In the genomic region with DNA sequence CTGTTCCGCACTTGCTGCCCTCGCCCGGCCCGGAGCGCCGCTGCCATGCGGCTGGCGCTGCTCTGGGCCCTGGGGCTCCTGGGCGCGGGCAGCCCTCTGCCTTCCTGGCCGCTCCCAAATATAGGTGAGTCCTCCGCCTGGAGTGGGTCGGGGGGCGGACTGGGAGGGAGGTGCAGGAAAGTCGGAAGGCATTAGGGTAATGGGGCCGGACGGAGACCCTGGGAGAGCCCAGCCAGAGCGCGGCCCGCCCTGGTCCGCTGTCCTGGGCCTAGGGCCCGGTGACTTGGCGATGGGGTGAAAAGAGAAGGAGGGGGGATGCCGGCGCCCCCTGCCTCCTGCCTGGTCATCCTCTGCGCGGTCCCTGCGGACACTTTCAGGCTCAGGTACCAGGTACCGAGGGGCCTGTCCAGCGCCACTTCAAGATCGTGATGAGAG, we compare ENCODE assay signal across 8 cellular contexts. TPM values are rescaled to one million over a fixed set of nuclear protein-coding genes. Genes with fewer than 3 reads are reported as not detected.
DNase-seq lines count a peak whose midpoint lies in the region; ATAC-seq and TF ChIP-seq lines count a peak whose summit lies in the region.

No MANE protein-coding gene starts in this region.

- POLR2A ChIA-PET in PC-9 (lab: Charles Lee; ENCODE audit: unreplicated experiment), result interaction anchor here (0.5 to 1.0 kb wide), 4 partner anchors 16 to 1438 kb away, joined by 3 to 10 read pairs (median 4); a partner anchor contains a TSS

- DNase-seq in PC-9 (no peak), epithelial cell of prostate (ENCODE audit: low read depth, low spot score) (no peak), neuronal stem cell (ENCODE audit: low spot score) (peak; percentile 24), HuH-7.5 (ENCODE audit: low spot score) (no peak), GM19238 (ENCODE audit: insufficient read length, low spot score) (no peak), RPMI8226 (no peak)

- H3K27me3 ChIP-seq in PC-9 (ENCODE audit: insufficient read depth, low read depth), result no peaks in the 10 kb centered on the region
- H3K27me3 ChIP-seq in neuronal stem cell (ENCODE audit: control insufficient read depth in 3 of 3, insufficient read depth in 3 of 3, low read depth in 1 of 3, low read length in 3 of 3), result no peaks in the 10 kb centered on the region

- no peaks in the 10 kb centered on the region for H3K9me3 ChIP-seq in PC-9 (ENCODE audit: insufficient read depth, low read depth)
- no peaks in the 10 kb centered on the region for H3K9me3 ChIP-seq in neuronal stem cell (replicated peaks in 1 of 2; ENCODE audit: control insufficient read depth in 2 of 2, insufficient read depth in 1 of 2, low read depth in 1 of 2, low read length in 2 of 2)

- ATAC-seq in GM21526 (IDR thresholded peaks at IDR 0.05; ENCODE audit: low FRiP score, unreplicated experiment) (peak; percentile 6), HG03520 (IDR thresholded peaks at IDR 0.05; ENCODE audit: unreplicated experiment) (no peak)

- peaks cover 24% of the 10 kb centered on the region for H3K79me2 ChIP-seq in PC-9 (ENCODE audit: low read depth)

- no peak overlapping the region for H2BK120ac ChIP-seq in neuronal stem cell (ENCODE audit: low read depth, low read length)

- no peaks in the 10 kb centered on the region for H3K79me1 ChIP-seq in neuronal stem cell (ENCODE audit: low read depth, low read length)

- no peaks in the 10 kb centered on the region for H3K9me2 ChIP-seq in PC-9 (ENCODE audit: insufficient read depth)

- H3K4me3 ChIP-seq in PC-9 (peak overlapping the region; percentile 73), neuronal stem cell (ENCODE audit: low read length in 2 of 2) (peak overlapping the region; percentile 68 to 92)

- WGBS in neuronal stem cell (ENCODE audit: extremely low coverage in 2 of 2, insufficient read length in 2 of 2, insufficient replicate concordance in 1 of 2), 2 donors, result no CpG with 5 or more reads among the region's 31 CpGs

- peak overlapping the region; percentile 76 for H2AK5ac ChIP-seq in neuronal stem cell (ENCODE audit: low read depth, low read length)

- CTCF ChIA-PET in PC-9 (lab: Charles Lee), result interaction anchor here (0.6 to 1.4 kb wide), 11 partner anchors 13 to 456 kb away, joined by 3 to 11 read pairs (median 4); a partner anchor contains a TSS

- no peak overlapping the region for H4K8ac ChIP-seq in neuronal stem cell (ENCODE audit: low read depth, low read length)

- H3F3A ChIP-seq in PC-9 (ENCODE audit: insufficient read depth, low read depth), result peaks cover 27% of the 10 kb centered on the region

- H3K18ac ChIP-seq in neuronal stem cell (ENCODE audit: low read length), result peak overlapping the region; percentile 78

- peak overlapping the region; percentile 54 for H2BK15ac ChIP-seq in neuronal stem cell (ENCODE audit: low read length)

- peak overlapping the region; percentile 90 for H2AFZ ChIP-seq in PC-9
- peak overlapping the region; percentile 95 for H2AFZ ChIP-seq in neuronal stem cell (ENCODE audit: low read length)

- peak overlapping the region; percentile 88 for H3K9ac ChIP-seq in neuronal stem cell (ENCODE audit: low read depth, low read length, poor library complexity)

- H4K20me1 ChIP-seq in PC-9 (ENCODE audit: insufficient read depth), result no peaks in the 10 kb centered on the region

- H3K4me1 ChIP-seq in PC-9 (replicated peaks; ENCODE audit: insufficient read depth), result peaks cover 34% of the 10 kb centered on the region
- peaks cover 17% of the 10 kb centered on the region in 2 donors for H3K4me1 ChIP-seq in neuronal stem cell (ENCODE audit: control insufficient read depth in 2 of 2, insufficient read depth in 1 of 2, low read depth in 1 of 2, low read length in 2 of 2)

- H3K27ac ChIP-seq in PC-9, result 0 out of 2 replicates have a peak overlapping the region, but pooled peaks have one; percentile 3
- peak overlapping the region; percentile 74 for H3K27ac ChIP-seq in epithelial cell of prostate
- no peak overlapping the region for H3K27ac ChIP-seq in neuronal stem cell (replicated peaks; ENCODE audit: low read length)

- intact Hi-C loops in PC-9 (cut with micrococcal nuclease; ENCODE audit: unreplicated experiment), result loop anchor here (2.0 kb wide), 1 partner anchor 91 kb away; a partner anchor contains a TSS

- H2BK12ac ChIP-seq in neuronal stem cell (ENCODE audit: low read length), result no peak overlapping the region

- H3K23ac ChIP-seq in neuronal stem cell (ENCODE audit: low read depth, low read length, poor library complexity), result peak overlapping the region; percentile 94

- H3K4me2 ChIP-seq in PC-9 (peak overlapping the region; percentile 85), neuronal stem cell (ENCODE audit: insufficient read depth, low read length, poor library complexity, severe bottlenecking) (peak overlapping the region; percentile 92)

- H3K4ac ChIP-seq in neuronal stem cell (ENCODE audit: low read length), result no peak overlapping the region

- H2BK5ac ChIP-seq in neuronal stem cell (ENCODE audit: low read length), result peak overlapping the region; percentile 54

- no peak overlapping the region for H3K14ac ChIP-seq in neuronal stem cell (ENCODE audit: low read length)

- no peak overlapping the region for H4K91ac ChIP-seq in neuronal stem cell (ENCODE audit: low read depth, low read length, poor library complexity)

- no peaks in the 10 kb centered on the region for H3K36me3 ChIP-seq in PC-9 (ENCODE audit: low read depth)
- peaks cover 14 to 24% of the 10 kb centered on the region in 2 donors for H3K36me3 ChIP-seq in neuronal stem cell (replicated peaks in 1 of 2; ENCODE audit: control insufficient read depth in 2 of 2, insufficient read depth in 2 of 2, low read length in 2 of 2)

- no peak for TF ChIP-seq CTCF in PC-9 (conservative IDR thresholded peaks at IDR 0.05)

- BruUV-seq in PC-9 (replicated peaks; lab: Mats Ljungman, UMichigan), result no TSS peak

RNA-seq across cellular contexts. Expression of a gene that starts 0.2 kb away (rescaled TPM):
- 187 and 195 TPM in 2 replicates for total RNA-seq in PC-9 (2021)
- 32.1 TPM for polyA plus RNA-seq in neuronal stem cell (2013, experiment 1 of 2)
- polyA plus RNA-seq in neuronal stem cell (2013, experiment 2 of 2), result 31.7 TPM

RNA-seq across cellular contexts. Expression of a gene that starts 12.2 kb away (rescaled TPM):
- 14.0 and 17.3 TPM in 2 replicates for total RNA-seq in PC-9 (2021)
- polyA plus RNA-seq in neuronal stem cell (2013, experiment 1 of 2), result 24.6 TPM
- 24.2 TPM for polyA plus RNA-seq in neuronal stem cell (2013, experiment 2 of 2)

RNA-seq across cellular contexts. Expression of a gene that starts 17.7 kb away (rescaled TPM):
- 0.22 and 0.43 TPM in 2 replicates for total RNA-seq in PC-9 (2021)
- polyA plus RNA-seq in neuronal stem cell (2013, experiment 1 of 2), result 0.03 TPM
- 0.06 TPM for polyA plus RNA-seq in neuronal stem cell (2013, experiment 2 of 2)

RNA-seq across cellular contexts. Expression of a gene that starts 17.8 kb away (rescaled TPM):
- 4.4 and 4.7 TPM in 2 replicates for total RNA-seq in PC-9 (2021)
- 2.7 TPM for polyA plus RNA-seq in neuronal stem cell (2013, experiment 1 of 2)
- polyA plus RNA-seq in neuronal stem cell (2013, experiment 2 of 2), result 2.2 TPM

RNA-seq across cellular contexts. Expression of a gene that starts 27.3 kb away (rescaled TPM):
- 6.7 and 8.8 TPM in 2 replicates for total RNA-seq in PC-9 (2021)
- polyA plus RNA-seq in neuronal stem cell (2013, experiment 1 of 2), result 15.2 TPM
- polyA plus RNA-seq in neuronal stem cell (2013, experiment 2 of 2), result 14.6 TPM
